1 cellular context compared by ENCODE assay signal in genomic region chr13:100443998-100444328, GRCh38.
TF ChIP-seq lines count a peak whose summit lies in the region.

No MANE protein-coding gene starts in this region.

TF ChIP-seq in SK-N-SH treated with all-trans-retinoic acid at 6 μM for 48 hours, 23 proteins besides CTCF, POLR2A, EP300 and RAD21 (continued from another document):
- TF ChIP-seq, protein P1, sequence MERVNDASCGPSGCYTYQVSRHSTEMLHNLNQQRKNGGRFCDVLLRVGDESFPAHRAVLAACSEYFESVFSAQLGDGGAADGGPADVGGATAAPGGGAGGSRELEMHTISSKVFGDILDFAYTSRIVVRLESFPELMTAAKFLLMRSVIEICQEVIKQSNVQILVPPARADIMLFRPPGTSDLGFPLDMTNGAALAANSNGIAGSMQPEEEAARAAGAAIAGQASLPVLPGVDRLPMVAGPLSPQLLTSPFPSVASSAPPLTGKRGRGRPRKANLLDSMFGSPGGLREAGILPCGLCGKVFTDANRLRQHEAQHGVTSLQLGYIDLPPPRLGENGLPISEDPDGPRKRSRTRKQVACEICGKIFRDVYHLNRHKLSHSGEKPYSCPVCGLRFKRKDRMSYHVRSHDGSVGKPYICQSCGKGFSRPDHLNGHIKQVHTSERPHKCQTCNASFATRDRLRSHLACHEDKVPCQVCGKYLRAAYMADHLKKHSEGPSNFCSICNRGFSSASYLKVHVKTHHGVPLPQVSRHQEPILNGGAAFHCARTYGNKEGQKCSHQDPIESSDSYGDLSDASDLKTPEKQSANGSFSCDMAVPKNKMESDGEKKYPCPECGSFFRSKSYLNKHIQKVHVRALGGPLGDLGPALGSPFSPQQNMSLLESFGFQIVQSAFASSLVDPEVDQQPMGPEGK (CRISPR knock-in tag; IDR thresholded peaks at IDR 0.05; ENCODE audit: borderline replicate concordance) = no peak
